9 cellular contexts compared by ENCODE assay signal in the genomic region with DNA sequence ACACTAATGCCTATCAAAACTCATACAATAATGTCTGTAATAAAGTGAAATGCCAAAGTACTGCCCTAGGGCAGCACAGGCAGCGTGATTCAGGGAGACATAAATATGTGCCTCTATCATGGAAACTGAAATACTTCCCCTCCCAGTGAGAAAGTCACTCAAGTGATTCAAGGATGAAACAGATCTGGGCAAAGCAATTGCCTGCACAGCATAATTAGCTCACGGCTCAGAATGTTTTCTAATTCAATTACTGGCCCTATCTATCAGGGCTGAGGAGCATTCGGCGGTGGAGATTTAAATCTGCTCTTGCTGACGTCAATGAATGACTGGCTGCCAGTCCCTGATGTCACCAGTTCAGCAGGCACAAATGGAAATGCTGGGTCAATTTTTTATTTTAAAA. TPM values are rescaled to one million over a fixed set of nuclear protein-coding genes. Genes with fewer than 3 reads are reported as not detected.
A peak's percentile ranks its signal among the peaks of the same experiment; 100 is the strongest.
DNase-seq lines count a peak whose midpoint lies in the region; TF ChIP-seq lines count a peak whose summit lies in the region.
"Had no signal": no experiment of that assay in that cellular context is flagged by ENCODE, and none has a peak within 500 bp of the region (broad histone marks: within the 10 kb centered on the region; RNA-seq: fewer than 3 reads in every experiment).

No MANE protein-coding gene starts in this region.

- no peak overlapping the region for H3K4me3 ChIP-seq in BLaER1 treated with 17β-estradiol and CSF1 and Interleukin-3, amounts not matched to agents 10 nM and 100 nM

- TF ChIP-seq CTCF in mesothelial cell of epicardium (IDR thresholded peaks at IDR 0.05; ENCODE audit: unreplicated experiment): no peak

- peaks cover 13% of the 10 kb centered on the region for H3K4me1 Mint-ChIP-seq in mesothelial cell of epicardium
- H3K4me1 Mint-ChIP-seq in activated naive CD4-positive, alpha-beta T cell treated with anti-CD3 and anti-CD28 coated beads, Interleukin-2, amount 10 ng/mL, durations not matched to agents 7 days and 5 days: peaks cover 10% of the 10 kb centered on the region

- H3K27me3 ChIP-seq in BLaER1 treated with 17β-estradiol and CSF1 and Interleukin-3, amounts not matched to agents 10 nM and 100 nM: no peaks in the 10 kb centered on the region

- peaks cover 14% of the 10 kb centered on the region for H3K9me3 Mint-ChIP-seq in mesothelial cell of epicardium
- H3K9me3 Mint-ChIP-seq in activated naive CD4-positive, alpha-beta T cell treated with anti-CD3 and anti-CD28 coated beads, Interleukin-2, amount 10 ng/mL, durations not matched to agents 7 days and 5 days: peaks cover 2% of the 10 kb centered on the region
- H3K9me3 Mint-ChIP-seq: activated T-cell treated with anti-CD3 and anti-CD28 coated beads, Interleukin-2, amount 50 U/mL, for 72 hours had no signal

- H3K4me1 ChIP-seq in BLaER1 treated with 17β-estradiol and CSF1 and Interleukin-3, amounts not matched to agents 10 nM and 100 nM: peaks cover 8 to 31% (median 16%) of the 10 kb centered on the region in 10 experiments; a peak in 15 of 20 replicates

- DNase-seq in NCI-H69 (lab: John Stamatoyannopoulos, UW) (peak; percentile 34), dedifferentiated amniotic fluid mesenchymal stem cell (ENCODE audit: extremely low spot score) (peak; percentile 88), mesothelial cell of epicardium (ENCODE audit: low spot score in 2 of 2, unreplicated experiment in 2 of 2) (no peak), NCI-H526 treated with DMSO at 0.1 percent for 48 hours (lab: John Stamatoyannopoulos, UW) (no peak), erythroblast (lab: John Stamatoyannopoulos, UW) (no peak)
- no peak for DNase-seq in activated naive CD4-positive, alpha-beta T cell treated with anti-CD3 and anti-CD28 coated beads, Interleukin-2, amount 10 ng/mL, durations not matched to agents 7 days and 5 days
- DNase-seq in activated CD4-positive, CD25-positive, alpha-beta regulatory T cell treated with anti-CD3 and anti-CD28 coated beads, Interleukin-2, amount 50 U/mL, for 72 hours: no peak
- DNase-seq: activated T-cell treated with anti-CD3 and anti-CD28 coated beads, Interleukin-2, amount 50 U/mL, for 72 hours had no signal

- TF ChIP-seq POLR2A in erythroblast (IDR thresholded peaks at IDR 0.05; ENCODE audit: low read length): no peak

- H3K4me2 ChIP-seq in BLaER1 treated with 17β-estradiol and CSF1 and Interleukin-3, amounts not matched to agents 10 nM and 100 nM: peak overlapping the region in 7 of 11 experiments; percentile 0 to 16 (median 14); a peak in 4 of 22 replicates

- peaks cover 27% of the 10 kb centered on the region for H3K36me3 Mint-ChIP-seq in mesothelial cell of epicardium
- peaks cover 29% of the 10 kb centered on the region for H3K36me3 Mint-ChIP-seq in activated naive CD4-positive, alpha-beta T cell treated with anti-CD3 and anti-CD28 coated beads, Interleukin-2, amount 10 ng/mL, durations not matched to agents 7 days and 5 days

- CTCF ChIA-PET in activated naive CD4-positive, alpha-beta T cell treated with anti-CD3 and anti-CD28 coated beads, Interleukin-2, amount 10 ng/mL, durations not matched to agents 7 days and 5 days (lab: Charles Lee): no interaction called here

- no peak overlapping the region for H3K27ac ChIP-seq in BLaER1 treated with 17β-estradiol and CSF1 and Interleukin-3, amounts not matched to agents 10 nM and 100 nM

- no peaks in the 10 kb centered on the region for H3K27me3 Mint-ChIP-seq in mesothelial cell of epicardium (ENCODE audit: low read depth)
- H3K27me3 Mint-ChIP-seq in activated naive CD4-positive, alpha-beta T cell treated with anti-CD3 and anti-CD28 coated beads, Interleukin-2, amount 10 ng/mL, durations not matched to agents 7 days and 5 days: no peaks in the 10 kb centered on the region

- H3K27ac Mint-ChIP-seq in mesothelial cell of epicardium: peak overlapping the region; percentile 48
- H3K27ac Mint-ChIP-seq in activated naive CD4-positive, alpha-beta T cell treated with anti-CD3 and anti-CD28 coated beads, Interleukin-2, amount 10 ng/mL, durations not matched to agents 7 days and 5 days: no peak overlapping the region
- H3K27ac Mint-ChIP-seq: activated T-cell treated with anti-CD3 and anti-CD28 coated beads, Interleukin-2, amount 50 U/mL, for 72 hours had no signal

- peaks cover 16 to 22% (median 19%) of the 10 kb centered on the region in 11 experiments for H3K9me3 ChIP-seq in BLaER1 treated with 17β-estradiol and CSF1 and Interleukin-3, amounts not matched to agents 10 nM and 100 nM (replicated peaks in 1 of 11)

- H4K20me1 ChIP-seq in BLaER1 treated with 17β-estradiol and CSF1 and Interleukin-3, amounts not matched to agents 10 nM and 100 nM: no peaks in the 10 kb centered on the region

- no peak overlapping the region for H3K4me3 Mint-ChIP-seq in mesothelial cell of epicardium
- no peak overlapping the region for H3K4me3 Mint-ChIP-seq in activated naive CD4-positive, alpha-beta T cell treated with anti-CD3 and anti-CD28 coated beads, Interleukin-2, amount 10 ng/mL, durations not matched to agents 7 days and 5 days
- H3K4me3 Mint-ChIP-seq: activated T-cell treated with anti-CD3 and anti-CD28 coated beads, Interleukin-2, amount 50 U/mL, for 72 hours had no signal

- peaks cover 19 to 54% (median 38%) of the 10 kb centered on the region in 11 experiments for H3K36me3 ChIP-seq in BLaER1 treated with 17β-estradiol and CSF1 and Interleukin-3, amounts not matched to agents 10 nM and 100 nM

- no peak overlapping the region for H3K9ac ChIP-seq in BLaER1 treated with 17β-estradiol and CSF1 and Interleukin-3, amounts not matched to agents 10 nM and 100 nM

RNA-seq across cellular contexts. Expression of gene PPP2R1B, which starts 27.7 kb away (rescaled TPM):
- total RNA-seq in mesothelial cell of epicardium: 29.2 to 34.8 TPM (median 33.8 TPM) in 3 replicates

Comparison
In these comparisons a context has a peak if more than half of its experiments do, and no peak if none do; other contexts are left out.
1. DNase-seq: peak in NCI-H69 (single experiment) and dedifferentiated amniotic fluid mesenchymal stem cell (single experiment); none in mesothelial cell of epicardium (0 of 2), activated naive CD4-positive, alpha-beta T cell treated with anti-CD3 and anti-CD28 coated beads, Interleukin-2, amount 10 ng/mL, durations not matched to agents 7 days and 5 days (single experiment), NCI-H526 treated with DMSO at 0.1 percent for 48 hours (single experiment), erythroblast (0 of 2) and activated CD4-positive, CD25-positive, alpha-beta regulatory T cell treated with anti-CD3 and anti-CD28 coated beads, Interleukin-2, amount 50 U/mL, for 72 hours (single experiment).